In genomic region chr11:26219506-26220117, GRCh38 we compare ENCODE assay signal across 28 cellular contexts.
DNase-seq lines count a peak whose midpoint lies in the region; ATAC-seq and TF ChIP-seq lines count a peak whose summit lies in the region.
"Had no signal": no experiment of that assay in that cellular context is flagged by ENCODE, and none has a peak within 500 bp of the region (broad histone marks: within the 10 kb centered on the region; RNA-seq: fewer than 3 reads in every experiment).

No MANE protein-coding gene starts in this region.

- H3K79me2 ChIP-seq in OCI-LY3 (ENCODE audit: low read length) (no peaks in the 10 kb centered on the region), PC-9 (ENCODE audit: low read depth) (no peaks in the 10 kb centered on the region)

- no peak overlapping the region for H3K4me2 ChIP-seq in OCI-LY3 (ENCODE audit: low read length)
- H3K4me2 ChIP-seq in PC-9: no peak overlapping the region
- H3K4me2 ChIP-seq: KMS-11 had no signal

- H3K27ac ChIP-seq in OCI-LY3 (ENCODE audit: low read length) (no peak overlapping the region), PC-9 (no peak overlapping the region)
- H3K27ac ChIP-seq: A549, esophagus squamous epithelium, KMS-11, prostate gland, thoracic aorta had no signal

- no peaks in the 10 kb centered on the region for H3K4me1 ChIP-seq in OCI-LY3 (ENCODE audit: low read length)
- H3K4me1 ChIP-seq in PC-9 (replicated peaks; ENCODE audit: insufficient read depth): no peaks in the 10 kb centered on the region
- H3K4me1 ChIP-seq: A549, esophagus squamous epithelium, prostate gland had no signal

- H3K36me3 ChIP-seq in OCI-LY3 (replicated peaks; ENCODE audit: low read depth, low read length) (no peaks in the 10 kb centered on the region), PC-9 (ENCODE audit: low read depth) (no peaks in the 10 kb centered on the region)
- H3K36me3 ChIP-seq: esophagus squamous epithelium, prostate gland, thoracic aorta had no signal

- DNase-seq in left ventricle myocardium superior (no peak), cardiac septum (ENCODE audit: low spot score) (no peak), fibroblast of pulmonary artery (ENCODE audit: low read depth) (peak; percentile 68), PC-9 (no peak), NCI-H2227 (lab: John Stamatoyannopoulos, UW; ENCODE audit: unreplicated experiment) (no peak)
- DNase-seq in stimulated activated CD4-positive, alpha-beta T cell treated with anti-CD3 and anti-CD28 coated beads, Interleukin-15, amount 100 ng/mL, for 24 hours: no peak
- DNase-seq: activated CD4-positive, alpha-beta T cell treated with anti-CD3 and anti-CD28 coated beads for 4 hours; C1 segment of cervical spinal cord; Calu3; effector memory CD8-positive, alpha-beta T cell; esophagus squamous epithelium; glutamatergic neuron; left colon; mucosa of descending colon; MV-4-11; NCI-H1694 treated with DMSO at 0.1 percent for 48 hours; NCI-H774; OCI-M1; SHP77 treated with DMSO at 0.1 percent for 48 hours; stimulated activated CD4-positive, alpha-beta T cell treated with anti-CD3 and anti-CD28 coated beads, Interleukin-1b, Interleukin-23, amount 100 ng/mL, for 48 hours had no signal

- H3F3A ChIP-seq in PC-9 (ENCODE audit: insufficient read depth, low read depth): no peaks in the 10 kb centered on the region

- POLR2A ChIA-PET in PC-9 (lab: Charles Lee; ENCODE audit: unreplicated experiment): no interaction called here

- H2AFZ ChIP-seq in OCI-LY3 (ENCODE audit: low read depth, low read length): peak overlapping the region; percentile 48; the same call in 1 of the 2 replicates
- no peak overlapping the region for H2AFZ ChIP-seq in PC-9

- H3K27me3 ChIP-seq in OCI-LY3 (ENCODE audit: low read depth, low read length): no peaks in the 10 kb centered on the region
- H3K27me3 ChIP-seq in PC-9 (ENCODE audit: insufficient read depth, low read depth): no peaks in the 10 kb centered on the region
- H3K27me3 ChIP-seq: esophagus squamous epithelium had no signal

- H4K20me1 ChIP-seq in OCI-LY3 (ENCODE audit: insufficient read depth, low read length): no peaks in the 10 kb centered on the region
- H4K20me1 ChIP-seq in PC-9 (ENCODE audit: insufficient read depth): no peaks in the 10 kb centered on the region

- 0 out of 2 replicates have a peak, but pooled peaks cover 7% of the 10 kb centered on the region for H3K9me2 ChIP-seq in PC-9 (ENCODE audit: insufficient read depth)

- ATAC-seq in left ventricle myocardium superior (peak; percentile 28), HG03521 (IDR thresholded peaks at IDR 0.05; ENCODE audit: unreplicated experiment) (no peak)
- ATAC-seq: A549; activated T-helper 17 cell treated with anti-CD3 and anti-CD28 coated beads, Interleukin-2, amount 50 U/mL, for 72 hours; effector memory CD8-positive, alpha-beta T cell; left colon; mucosa of descending colon; stimulated activated memory B cell treated with anti-CD40 and anti-IgM and Interleukin-4, amounts not matched to agents 10 μg/mL and 1 μg/mL and 100 μg/mL, for 72 hours had no signal

- no TSS peak for BruUV-seq in PC-9 (replicated peaks; lab: Mats Ljungman, UMichigan)

- H3K9ac ChIP-seq in OCI-LY3 (ENCODE audit: low read length): no peak overlapping the region
- H3K9ac ChIP-seq: KMS-11 had no signal

- H3K9me3 ChIP-seq in OCI-LY3 (ENCODE audit: insufficient read depth, low read length) (no peaks in the 10 kb centered on the region), PC-9 (ENCODE audit: insufficient read depth, low read depth) (no peaks in the 10 kb centered on the region)
- H3K9me3 ChIP-seq: A549, esophagus squamous epithelium, mucosa of descending colon, prostate gland, thoracic aorta had no signal

- intact Hi-C loops in left ventricle myocardium superior (cut with micrococcal nuclease): no loop called here
- intact Hi-C loops in cardiac septum (cut with DNase I): loop anchor here (5.0 kb wide), 1 partner anchor 242 kb away; no protein-coding TSS in a partner anchor
- intact Hi-C loops in PC-9 (cut with micrococcal nuclease; ENCODE audit: unreplicated experiment): no loop called here

- CTCF ChIA-PET in PC-9 (lab: Charles Lee): no interaction called here

- no peak overlapping the region for H3K4me3 ChIP-seq in OCI-LY3 (ENCODE audit: low read length)
- H3K4me3 ChIP-seq in fibroblast of pulmonary artery (replicated peaks; ENCODE audit: low read depth, low read length): no peak overlapping the region
- H3K4me3 ChIP-seq in PC-9: no peak overlapping the region
- H3K4me3 ChIP-seq: A549, esophagus squamous epithelium, mucosa of descending colon, prostate gland, thoracic aorta had no signal

- TF ChIP-seq CTCF in OCI-LY3 (IDR thresholded peaks at IDR 0.05; ENCODE audit: low read depth, low read length) (no peak), fibroblast of pulmonary artery (IDR thresholded peaks at IDR 0.05; ENCODE audit: low read length, missing control alignments) (no peak), PC-9 (conservative IDR thresholded peaks at IDR 0.05) (no peak)
